Comparison of ENCODE assay signal across 13 cellular contexts in genomic region chr4:183636488-183636887, GRCh38. TPM values are rescaled to one million over a fixed set of nuclear protein-coding genes. Genes with fewer than 3 reads are reported as not detected.
DNase-seq lines count a peak whose midpoint lies in the region; ATAC-seq, FAIRE-seq and TF ChIP-seq lines count a peak whose summit lies in the region.
"Had no signal": no experiment of that assay in that cellular context is flagged by ENCODE, and none has a peak within 500 bp of the region (broad histone marks: within the 10 kb centered on the region; RNA-seq: fewer than 3 reads in every experiment).

No MANE protein-coding gene starts in this region.

- TF ChIP-seq CTCF in A549 (IDR thresholded peaks at IDR 0.05) (peak; percentile 40; the same call in 2 of the 3 replicates), coronary artery (IDR thresholded peaks at IDR 0.05) (no peak), mucosa of descending colon (IDR thresholded peaks at IDR 0.05) (no peak)

- H3K9me3 ChIP-seq in A549 (no peaks in the 10 kb centered on the region), mucosa of descending colon (no peaks in the 10 kb centered on the region)

- H3K4me1 ChIP-seq in A549 (peaks cover 26% of the 10 kb centered on the region), mucosa of descending colon (ENCODE audit: low read depth) (no peaks in the 10 kb centered on the region)

- TF ChIP-seq RAD21 in A549 (conservative IDR thresholded peaks at IDR 0.05 in 1 of 2, IDR thresholded peaks at IDR 0.05 in 1 of 2) = peak; percentile 31 to 44; a peak in 3 of 5 replicates

- peak; percentile 36 to 75 for DNase-seq in A549 (ENCODE audit: low read depth in 1 of 2, low spot score in 1 of 2)
- peak; percentile 15 for DNase-seq in LoVo (ENCODE audit: low spot score)
- DNase-seq in coronary artery (ENCODE audit: low spot score) = no peak
- DNase-seq in mucosa of descending colon = peak in 1 of 3 donors; percentile 57
- no peak for DNase-seq in GF-D8 (lab: John Stamatoyannopoulos, UW)
- DNase-seq in activated CD4-positive, alpha-beta T cell treated with anti-CD3 and anti-CD28 coated beads for 48 hours = no peak
- no peak for DNase-seq in ACHN
- DNase-seq: activated T-cell treated with anti-CD3 and anti-CD28 coated beads, Interleukin-2, amount 50 U/mL, for 1 hour; NCI-H1436; nucleus accumbens; stimulated activated CD4-positive, alpha-beta T cell treated with anti-CD3 and anti-CD28 coated beads, Interleukin-1b, Interleukin-23, amount 100 ng/mL, for 48 hours; T1000 had no signal

- ATAC-seq in A549 = peak; percentile 95 to 96
- peak; percentile 94 for ATAC-seq in mucosa of descending colon
- no peak for ATAC-seq in HG03571 (IDR thresholded peaks at IDR 0.05; ENCODE audit: unreplicated experiment)

- FAIRE-seq in A549 (lab: Jason Lieb, UNC) = no peak

- intact Hi-C loops in mucosa of descending colon (cut with DNase I, micrococcal nuclease) = no loop called here

- 8% methylated on average over 8 of the region's 8 CpGs for WGBS in A549 (ENCODE audit: missing lambda C conversion rate)

- in situ Hi-C loops in ACHN (cut with HindIII; ENCODE audit: low pct_ligation_motif_present, low pct_unique_long_range_greater_than_20kb, low sequenced_read_pairs) = no loop called here

- TF ChIP-seq POLR2A in A549 (IDR thresholded peaks at IDR 0.05; ENCODE audit: low read length) = no peak

- H3K36me3 ChIP-seq in mucosa of descending colon (ENCODE audit: low read depth) = no peaks in the 10 kb centered on the region

- H3K4me3 ChIP-seq in A549 (peak overlapping the region; percentile 35), coronary artery (peak overlapping the region; percentile 48), mucosa of descending colon (no peak overlapping the region)

- peak overlapping the region; percentile 83 to 89 for H3K27ac ChIP-seq in A549
- H3K27ac ChIP-seq in coronary artery = peak overlapping the region; percentile 16 to 74

- CTCF ChIA-PET in A549 (lab: Yijun Ruan, JAX) = interaction anchor here (0.6 to 2.1 kb wide), 14 partner anchors 10 to 163 kb away, joined by 3 to 7 read pairs (median 4); no protein-coding TSS in a partner anchor

- POLR2A ChIA-PET in A549 (lab: Yijun Ruan, JAX) = interaction anchor here (1.3 kb wide), 1 partner anchor 130 kb away, joined by 6 read pairs; no protein-coding TSS in a partner anchor

- no peak for TF ChIP-seq EP300 in A549 (IDR thresholded peaks at IDR 0.05)

- peak overlapping the region; percentile 89 for H3K4me2 ChIP-seq in A549

TF ChIP-seq in A549, 52 proteins besides CTCF, POLR2A, EP300 and RAD21:
- TF ChIP-seq HES2 (IDR thresholded peaks at IDR 0.05) (no peak), SMC3 (IDR thresholded peaks at IDR 0.05) (peak; percentile 9; the same call in 1 of the 3 replicates), EHMT2 (IDR thresholded peaks at IDR 0.05; ENCODE audit: low read depth) (no peak)

RNA-seq across cellular contexts. Expression of gene RWDD4, which starts 22.5 kb away (rescaled TPM):
- polyA plus RNA-seq in A549 (2011; rRNA removed) = 14.8 and 20.4 TPM in 2 replicates
- 6.3 and 7.6 TPM in 2 replicates for polyA plus RNA-seq in A549 (2012; cell fraction: cytosol; rRNA removed)
- 2.7 and 2.8 TPM in 2 replicates for polyA plus RNA-seq in A549 (2012; cell fraction: nucleus; rRNA removed)
- polyA plus RNA-seq in A549 (2017; fragmentation: RNase III; extraction: RNeasy Plus Mini Kit Qiagen cat#74134 plus additional on column Dnase treatment) = 18.7 to 20.1 TPM (median 20.1 TPM) in 3 replicates
- 0.99 and 1.5 TPM in 2 replicates for polyA minus RNA-seq in A549 (2011; rRNA and poly(A)+ RNA removed)
- 10 to 100 TPM; 14.7 to 18.6 (median 15.0) TPM for total RNA-seq in mucosa of descending colon

RNA-seq across cellular contexts. Expression of gene TRAPPC11, which starts 22.6 kb away (rescaled TPM):
- polyA plus RNA-seq in A549 (2011; rRNA removed) (39.8 and 44.0 TPM in 2 replicates), A549 (2017; fragmentation: RNase III; extraction: RNeasy Plus Mini Kit Qiagen cat#74134 plus additional on column Dnase treatment) (10.8 to 12.4 TPM (median 11.4 TPM) in 3 replicates)
- polyA plus RNA-seq in A549 (2012; cell fraction: cytosol; rRNA removed) = 8.1 and 8.4 TPM in 2 replicates
- polyA plus RNA-seq in A549 (2012; cell fraction: nucleus; rRNA removed) = 8.2 and 12.8 TPM in 2 replicates
- 19.5 TPM in 2 replicates for polyA minus RNA-seq in A549 (2011; rRNA and poly(A)+ RNA removed)
- 10 to 100 TPM; 27.7 to 35.8 (median 34.3) TPM for total RNA-seq in mucosa of descending colon

Comparison
In these comparisons a context has a peak if more than half of its experiments do, and no peak if none do; other contexts are left out.
1. DNase-seq: peak in A549 (2 of 2) and LoVo (single experiment); none in coronary artery (single experiment), GF-D8 (single experiment), activated CD4-positive, alpha-beta T cell treated with anti-CD3 and anti-CD28 coated beads for 48 hours (single experiment) and ACHN (single experiment).